ENCODE assay signal across 31 cellular contexts in genomic region chr3:57126244-57126643, GRCh38. TPM values are rescaled to one million over a fixed set of nuclear protein-coding genes. Genes with fewer than 3 reads are reported as not detected.
A peak's percentile ranks its signal among the peaks of the same experiment; 100 is the strongest.
DNase-seq lines count a peak whose midpoint lies in the region; ATAC-seq, FAIRE-seq and TF ChIP-seq lines count a peak whose summit lies in the region.
"Had no signal": no experiment of that assay in that cellular context is flagged by ENCODE, and none has a peak within 500 bp of the region (broad histone marks: within the 10 kb centered on the region; RNA-seq: fewer than 3 reads in every experiment).

No MANE protein-coding gene starts in this region.

- H2AFZ ChIP-seq in H1 (ENCODE audit: low read length) = no peak overlapping the region
- H2AFZ ChIP-seq: parathyroid adenoma had no signal

- H3K56ac ChIP-seq in H1 (replicated peaks; ENCODE audit: insufficient read length, low read depth, low read length) = no peak overlapping the region

- no peak overlapping the region for H2AK5ac ChIP-seq in H1 (ENCODE audit: low read depth, low read length)

- no peak overlapping the region for H3K18ac ChIP-seq in H1 (ENCODE audit: extremely low read depth, low read length)

- peaks cover 8 to 21% of the 10 kb centered on the region in 2 experiments for H4K20me1 ChIP-seq in H1 (replicated peaks in 1 of 2; ENCODE audit: control insufficient read depth in 1 of 2, insufficient read depth in 2 of 2, low read length in 2 of 2)

- no peak for DNase-seq in left ventricle myocardium inferior
- DNase-seq in heart left ventricle = no peak
- peak; percentile 60 to 64 for DNase-seq in H1 (ENCODE audit: low read depth in 1 of 2, low spot score in 2 of 2)
- DNase-seq in GM19239 (ENCODE audit: insufficient read length, low spot score) = no peak
- DNase-seq: activated CD4-positive, alpha-beta T cell treated with anti-CD3 and anti-CD28 coated beads, Interleukin-2, amount 50 U/mL, for 1 hour; activated naive CD4-positive, alpha-beta T cell; activated T-cell treated with anti-CD3 and anti-CD28 coated beads, Interleukin-2, amount 50 U/mL, for 48 hours; CD4-positive, CD25-positive, alpha-beta regulatory T cell; EL; glutamatergic neuron; HCEC 1CT; NCI-H1092; NCI-H1694; NCI-H446 treated with DMSO at 0.1 percent for 48 hours; NCI-H774; stimulated activated CD4-positive, alpha-beta T cell treated with anti-CD3 and anti-CD28 coated beads, Interleukin-1b, Interleukin-23, amount 100 ng/mL, for 48 hours; stimulated activated naive CD8-positive, alpha-beta T cell treated with anti-CD3 and anti-CD28 coated beads, Interleukin-15, Interleukin-2, amounts not matched to agents 100 U/mL and 50 U/mL, for 24 hours; T-cell; WERI-Rb-1 had no signal

- FAIRE-seq in H1 (lab: Jason Lieb, UNC) = peak; percentile 81
- FAIRE-seq in GM19239 (lab: Jason Lieb, UNC) = no peak
- FAIRE-seq: A549, GM12891 had no signal

- peak overlapping the region; percentile 16 to 25; a peak in 1 of 4 replicates for H3K4me2 ChIP-seq in H1 (ENCODE audit: insufficient read depth in 1 of 2, low read depth in 2 of 2, low read length in 2 of 2)
- H3K4me2 ChIP-seq: A549 had no signal

- H3K9me3 Mint-ChIP-seq in nephron = no peaks in the 10 kb centered on the region
- H3K9me3 Mint-ChIP-seq: CD4-positive, CD25-positive, alpha-beta regulatory T cell; central memory CD8-positive, alpha-beta T cell; dendritic cell treated with granulocyte-macrophage colony-stimulating factor and Interleukin-4, amounts not matched to agents 40 ng/mL and 50 ng/mL, for 4 days; natural killer cell treated with Interleukin-12 subunit alpha and Interleukin-12 subunit beta and Interleukin-15 and Interleukin-18, amount 100 ng/mL, for 72 hours; T-cell had no signal

- H3K4me3 Mint-ChIP-seq in nephron = peak overlapping the region in 1 of 3 experiments; percentile 27
- H3K4me3 Mint-ChIP-seq: CD4-positive, CD25-positive, alpha-beta regulatory T cell; central memory CD8-positive, alpha-beta T cell; dendritic cell treated with granulocyte-macrophage colony-stimulating factor and Interleukin-4, amounts not matched to agents 40 ng/mL and 50 ng/mL, for 4 days; natural killer cell treated with Interleukin-12 subunit alpha and Interleukin-12 subunit beta and Interleukin-15 and Interleukin-18, amount 100 ng/mL, for 72 hours; T-cell had no signal

- 66 to 82% (median 71%) methylated on average over 4 of the region's 4 CpGs for WGBS in heart left ventricle, 4 donors
- whole genome bisulfite sequencing in H1 (ENCODE audit: extremely low coverage in 1 of 2, insufficient coverage in 1 of 2, insufficient read length in 1 of 2, insufficient replicate concordance in 2 of 2, low coverage in 1 of 2, low lambda C conversion rate in 2 of 2, missing lambda C conversion rate in 1 of 2), 2 experiments = 13% methylated on average over 4 of the region's 4 CpGs; no CpG with 5 or more reads in 1 of the 2 experiments

- H3K27ac Mint-ChIP-seq in nephron = peak overlapping the region; percentile 79 to 82 (median 82)
- H3K27ac Mint-ChIP-seq: CD4-positive, CD25-positive, alpha-beta regulatory T cell; dendritic cell treated with granulocyte-macrophage colony-stimulating factor and Interleukin-4, amounts not matched to agents 40 ng/mL and 50 ng/mL, for 4 days; natural killer cell treated with Interleukin-12 subunit alpha and Interleukin-12 subunit beta and Interleukin-15 and Interleukin-18, amount 100 ng/mL, for 72 hours; T-cell had no signal

- H3K23ac ChIP-seq in H1 (ENCODE audit: insufficient read length) = no peak overlapping the region

- no peak overlapping the region for H3K9ac ChIP-seq in H1 (replicated peaks in 1 of 4; ENCODE audit: extremely low read depth in 1 of 4, low read depth in 3 of 4, low read length in 3 of 4)
- H3K9ac ChIP-seq: parathyroid adenoma had no signal

- no peak overlapping the region for H2BK5ac ChIP-seq in H1 (ENCODE audit: low read depth, low read length)

- peak in 1 of 2 experiments; percentile 48; a peak in 1 of 3 replicates for TF ChIP-seq EP300 in H1 (IDR thresholded peaks at IDR 0.05; ENCODE audit: borderline replicate concordance in 1 of 2, low read depth in 2 of 2, low read length in 2 of 2)

- ATAC-seq in heart left ventricle = no peak
- ATAC-seq in HG03469 (IDR thresholded peaks at IDR 0.05; ENCODE audit: unreplicated experiment) = no peak
- no peak for ATAC-seq in GM21381 (IDR thresholded peaks at IDR 0.05; ENCODE audit: unreplicated experiment)
- no peak for ATAC-seq in HG03457 (IDR thresholded peaks at IDR 0.05; ENCODE audit: unreplicated experiment)
- ATAC-seq: A549; natural killer cell treated with Interleukin-12 subunit alpha and Interleukin-12 subunit beta and Interleukin-15 and Interleukin-18, amount 100 ng/mL, for 72 hours; stimulated activated naive CD8-positive, alpha-beta T cell treated with anti-CD3 and anti-CD28 coated beads, Interleukin-15, Interleukin-2, amounts not matched to agents 100 U/mL and 50 U/mL, for 24 hours; T-cell had no signal

- CTCF ChIA-PET in H1 (lab: Charles Lee; ENCODE audit: partially characterized antibody) = interaction anchor here (0.6 to 6.8 kb wide), 20 partner anchors 9 to 779 kb away, joined by 3 to 39 read pairs (median 4); no protein-coding TSS in a partner anchor

- no peaks in the 10 kb centered on the region for H3K27me3 ChIP-seq in left ventricle myocardium inferior (ENCODE audit: low read depth)
- no peaks in the 10 kb centered on the region for H3K27me3 ChIP-seq in heart left ventricle
- H3K27me3 ChIP-seq in H1 (replicated peaks in 1 of 4; ENCODE audit: control insufficient read depth in 3 of 4, extremely low read depth in 1 of 4, insufficient read depth in 3 of 4, low read length in 3 of 4) = peaks cover 4 to 24% (median 19%) of the 10 kb centered on the region in 4 experiments
- H3K27me3 ChIP-seq: right atrium auricular region, SJSA1 had no signal

- H4K8ac ChIP-seq in H1 (ENCODE audit: extremely low read depth, insufficient read depth, low read length) = no peak overlapping the region

- intact Hi-C loops in left ventricle myocardium inferior (cut with micrococcal nuclease) = no loop called here
- intact Hi-C loops in heart left ventricle (cut with DNase I) = loop anchor here in 1 of 10 donors (5.0 kb wide), 1 partner anchor 36 kb away; no protein-coding TSS in a partner anchor

- no peaks in the 10 kb centered on the region for H3K9me3 ChIP-seq in left ventricle myocardium inferior (replicated peaks)
- H3K9me3 ChIP-seq in heart left ventricle = no peaks in the 10 kb centered on the region
- no peaks in the 10 kb centered on the region for H3K9me3 ChIP-seq in H1 (ENCODE audit: insufficient read depth in 2 of 2, low read depth in 1 of 2, low read length in 1 of 2)
- H3K9me3 ChIP-seq: A549, right atrium auricular region, SJSA1 had no signal

- H3K79me1 ChIP-seq in H1 (ENCODE audit: low read depth, low read length) = peaks cover 5% of the 10 kb centered on the region

- H3K4me1 Mint-ChIP-seq in nephron = peaks cover 80% of the 10 kb centered on the region
- H3K4me1 Mint-ChIP-seq: CD4-positive, CD25-positive, alpha-beta regulatory T cell; central memory CD8-positive, alpha-beta T cell had no signal

- H4K91ac ChIP-seq in H1 (replicated peaks; ENCODE audit: insufficient read length, low read length) = no peak overlapping the region

- POLR2A ChIA-PET in H1 (lab: Charles Lee; ENCODE audit: partially characterized antibody) = interaction anchor here (0.8 to 4.2 kb wide), 8 partner anchors 10 to 39 kb away, joined by 3 to 19 read pairs (median 8); partner anchors contain the start of gene IL17RD

- H2BK20ac ChIP-seq in H1 (ENCODE audit: low read length) = no peak overlapping the region

- H3K27ac ChIP-seq in left ventricle myocardium inferior (replicated peaks) (peak overlapping the region; percentile 18), heart left ventricle (peak overlapping the region in 1 of 12 donors; percentile 41), H1 (ENCODE audit: low read depth, low read length) (no peak overlapping the region)
- H3K27ac ChIP-seq: A549, parathyroid adenoma, right atrium auricular region, SJSA1, WERI-Rb-1 had no signal

- H3K27me3 Mint-ChIP-seq in nephron (ENCODE audit: low read depth) = no peaks in the 10 kb centered on the region

- no peak overlapping the region for H3K4ac ChIP-seq in H1 (replicated peaks; ENCODE audit: insufficient read length, low read depth, low read length)

- TF ChIP-seq RAD21 in H1 (IDR thresholded peaks at IDR 0.05 in 1 of 2, conservative IDR thresholded peaks at IDR 0.05 in 1 of 2; ENCODE audit: low read depth in 2 of 2, low read length in 2 of 2) = peak; percentile 16 to 25; a peak in 2 of 4 replicates

- H2BK12ac ChIP-seq in H1 (ENCODE audit: low read depth, low read length) = no peak overlapping the region

- H4K5ac ChIP-seq in H1 (ENCODE audit: insufficient read length, low read depth, low read length) = no peak overlapping the region

- H3K36me3 ChIP-seq in left ventricle myocardium inferior (no peaks in the 10 kb centered on the region), heart left ventricle (no peaks in the 10 kb centered on the region), H1 (ENCODE audit: control insufficient read depth in 2 of 4, insufficient read depth in 4 of 4, low read length in 3 of 4) (no peaks in the 10 kb centered on the region)
- H3K36me3 ChIP-seq: right atrium auricular region, SJSA1, WERI-Rb-1 had no signal

- H3K4me1 ChIP-seq in left ventricle myocardium inferior (peaks cover 24% of the 10 kb centered on the region), heart left ventricle (peaks cover 0 to 38% (median 12%) of the 10 kb centered on the region in 12 donors), H1 (replicated peaks in 1 of 4; ENCODE audit: control insufficient read depth in 3 of 4, insufficient read depth in 4 of 4, low read length in 3 of 4) (peaks cover 19 to 49% (median 39%) of the 10 kb centered on the region in 4 experiments)
- H3K4me1 ChIP-seq: A549, parathyroid adenoma had no signal

- H2BK120ac ChIP-seq in H1 (replicated peaks; ENCODE audit: low read depth, low read length) = no peak overlapping the region

- no peak for TF ChIP-seq CTCF in left ventricle myocardium inferior (IDR thresholded peaks at IDR 0.05; ENCODE audit: borderline replicate concordance)
- TF ChIP-seq CTCF in heart left ventricle (IDR thresholded peaks at IDR 0.05) = no peak
- peak; percentile 4 to 40 (median 26); a peak in 2 of 4 replicates for TF ChIP-seq CTCF in H1 (IDR thresholded peaks at IDR 0.05; ENCODE audit: control extremely low read depth in 1 of 3, insufficient read depth in 1 of 3, low read depth in 1 of 3, low read length in 3 of 3)
- no peak for TF ChIP-seq CTCF in nephron (IDR thresholded peaks at IDR 0.05; ENCODE audit: unreplicated experiment in 3 of 3)

- H3K4me3 ChIP-seq in left ventricle myocardium inferior (no peak overlapping the region), heart left ventricle (no peak overlapping the region), H1 (ENCODE audit: extremely low read depth in 1 of 4, insufficient read depth in 2 of 4, low read depth in 3 of 4, low read length in 4 of 4) (no peak overlapping the region)
- H3K4me3 ChIP-seq: A549, right atrium auricular region, SJSA1 had no signal

- no peak for TF ChIP-seq POLR2A in heart left ventricle (IDR thresholded peaks at IDR 0.05)
- peak in 1 of 2 experiments; percentile 41; a peak in 1 of 3 replicates for TF ChIP-seq POLR2A in H1 (IDR thresholded peaks at IDR 0.05; ENCODE audit: control extremely low read depth in 1 of 2, low read depth in 2 of 2, low read length in 2 of 2)

- peaks cover 0 to 26% of the 10 kb centered on the region in 2 experiments; a peak in 2 of 4 replicates for H3K79me2 ChIP-seq in H1 (ENCODE audit: control insufficient read depth in 1 of 2, insufficient read depth in 2 of 2, low read length in 2 of 2)
- H3K79me2 ChIP-seq: parathyroid adenoma had no signal

- no peak overlapping the region for H2BK15ac ChIP-seq in H1 (ENCODE audit: low read length)

- H3K36me3 Mint-ChIP-seq in nephron (ENCODE audit: low read depth) = peaks cover 17% of the 10 kb centered on the region
- H3K36me3 Mint-ChIP-seq: CD4-positive, CD25-positive, alpha-beta regulatory T cell; natural killer cell treated with Interleukin-12 subunit alpha and Interleukin-12 subunit beta and Interleukin-15 and Interleukin-18, amount 100 ng/mL, for 72 hours; T-cell had no signal

- no peak overlapping the region for H3K14ac ChIP-seq in H1 (ENCODE audit: insufficient read length)

- peaks cover 2% of the 10 kb centered on the region; the same call in 1 of the 2 replicates for H3K23me2 ChIP-seq in H1 (ENCODE audit: low read depth, low read length)

RNA-seq across cellular contexts. Expression of gene IL17RD, which starts 38.9 kb away (rescaled TPM):
- total RNA-seq in left ventricle myocardium inferior = 9.6 TPM
- 10 to 100 TPM in 1 of 9 donors, 1 to 10 TPM in 8; 3.5 to 11.3 (median 6.2) TPM for total RNA-seq in heart left ventricle
- polyA plus RNA-seq in heart left ventricle = 1 to 10 TPM; 1.4 to 2.4 TPM
- 41.3 and 48.9 TPM in 2 replicates for total RNA-seq in H1 (2021; fragmentation: NEBNext Ultra II Directional; extraction: Animal tissue kit (Norgen Biotek cat#: 25700))
- 10.9 and 15.4 TPM in 2 replicates for polyA plus RNA-seq in H1 (2011; rRNA removed)
- 10.1 TPM for polyA plus RNA-seq in H1 (2011; cell fraction: cytosol; rRNA removed)
- polyA plus RNA-seq in H1 (2011; cell fraction: nucleus; rRNA removed) = 28.2 TPM
- 9.5 to 14.9 TPM (median 12.6 TPM) in 4 replicates for polyA plus RNA-seq in H1 (2012, experiment 1 of 2)
- 2.0 TPM for polyA plus RNA-seq in H1 (2012, experiment 2 of 2)
- 50.8 TPM for polyA plus RNA-seq in H1 (2013, experiment 1 of 2)
- 58.0 TPM for polyA plus RNA-seq in H1 (2013, experiment 2 of 2)
- 39.3 and 40.6 TPM in 2 replicates for polyA minus RNA-seq in H1 (2011; rRNA and poly(A)+ RNA removed)
- polyA minus RNA-seq in H1 (2011; cell fraction: cytosol; rRNA and poly(A)+ RNA removed) = 19.2 TPM
- polyA minus RNA-seq in H1 (2011; cell fraction: nucleus; rRNA and poly(A)+ RNA removed) = 33.9 TPM
- total RNA-seq: CD4-positive, CD25-positive, alpha-beta regulatory T cell; SJSA1 had no signal
- polyA plus RNA-seq: CD4-positive, CD25-positive, alpha-beta regulatory T cell had no signal

Comparison
In these comparisons a context has a peak if more than half of its experiments do, and no peak if none do; other contexts are left out.
1. DNase-seq: peak in H1 (2 of 2); none in left ventricle myocardium inferior (single experiment), heart left ventricle (0 of 5) and GM19239 (single experiment).
2. CTCF ChIP-seq: peak in H1 (3 of 3); none in left ventricle myocardium inferior (single experiment), heart left ventricle (0 of 12) and nephron (0 of 3).